ENCODE assay signal across 1 cellular context in genomic region chr15:98292442-98293240, GRCh38.
A peak's percentile ranks its signal among the peaks of the same experiment; 100 is the strongest.
TF ChIP-seq lines count a peak whose summit lies in the region.

No MANE protein-coding gene starts in this region.

TF ChIP-seq in HepG2, 621 proteins besides CTCF, POLR2A, EP300 and RAD21 (continued from another document):
- TF ChIP-seq ZBTB10 (CRISPR knock-in tag; IDR thresholded peaks at IDR 0.05; ENCODE audit: borderline replicate concordance) (no peak), MTF1 (CRISPR knock-in tag; IDR thresholded peaks at IDR 0.05) (no peak), NONO (IDR thresholded peaks at IDR 0.05) (no peak), NONO (CRISPR knock-in tag; conservative IDR thresholded peaks at IDR 0.05) (no peak), STAG1 (CRISPR knock-in tag; IDR thresholded peaks at IDR 0.05) (peak; percentile 48), ZNF574 (CRISPR knock-in tag; IDR thresholded peaks at IDR 0.05) (0 out of 2 replicates have a peak, but pooled peaks have one; percentile 24), SNAPC5 (CRISPR knock-in tag; IDR thresholded peaks at IDR 0.05; ENCODE audit: borderline replicate concordance) (no peak)
TF ChIP-seq in HepG2: peak in this region for 6.
